Comparison of ENCODE assay signal across 9 cellular contexts in the genomic region with DNA sequence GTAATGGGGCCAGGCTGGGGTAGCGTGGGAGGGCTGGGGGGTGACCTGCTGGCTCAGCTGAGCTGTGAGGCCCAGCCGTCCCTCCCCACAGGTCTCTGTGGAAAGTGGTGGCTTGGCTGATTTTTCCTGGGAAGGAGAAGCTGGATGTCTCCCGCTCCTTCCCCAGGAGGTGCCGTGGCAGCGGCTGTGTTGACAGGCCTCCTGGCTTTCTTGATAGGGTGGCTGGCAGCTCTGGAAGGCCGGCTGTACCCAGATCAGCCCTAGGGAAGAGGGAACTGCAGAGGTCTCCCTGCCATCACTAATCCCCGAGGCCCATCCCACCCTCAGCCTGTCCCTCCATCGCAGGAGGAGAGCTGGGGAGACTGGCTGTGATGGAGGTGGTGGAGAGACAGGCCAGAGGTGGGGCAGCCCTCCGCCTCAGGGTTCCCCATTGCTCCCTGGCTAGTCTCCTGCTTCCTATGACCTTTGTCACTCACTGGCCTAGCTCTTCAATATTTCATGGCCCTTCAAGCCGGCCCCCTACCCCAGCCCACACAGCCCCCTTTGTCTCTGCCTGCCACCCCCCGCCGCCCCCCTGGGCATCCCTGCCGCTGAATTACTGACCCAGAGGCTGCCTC. TPM values are rescaled to one million over a fixed set of nuclear protein-coding genes. Genes with fewer than 3 reads are reported as not detected.
DNase-seq lines count a peak whose midpoint lies in the region; ATAC-seq and TF ChIP-seq lines count a peak whose summit lies in the region.
"Had no signal": no experiment of that assay in that cellular context is flagged by ENCODE, and none has a peak within 500 bp of the region (broad histone marks: within the 10 kb centered on the region; RNA-seq: fewer than 3 reads in every experiment).

No MANE protein-coding gene starts in this region.

- no peaks in the 10 kb centered on the region for H3K9me3 ChIP-seq in parathyroid adenoma (ENCODE audit: control insufficient read depth, low read length)

- CTCF ChIA-PET in RWPE1 (lab: Yijun Ruan, JAX): interaction anchor here (0.8 kb wide), 1 partner anchor 28 kb away, joined by 3 read pairs; no protein-coding TSS in a partner anchor

- H3K4me3 ChIP-seq in ACC112 (ENCODE audit: low read depth, low read length) (no peak overlapping the region), parathyroid adenoma (ENCODE audit: low read depth, low read length) (no peak overlapping the region)

- ATAC-seq in Right ventricle myocardium superior (ENCODE audit: poor library complexity): peak; percentile 19

- no peak overlapping the region for H3K9ac ChIP-seq in parathyroid adenoma

- peaks cover 77% of the 10 kb centered on the region for H3K79me2 ChIP-seq in ACC112 (ENCODE audit: control insufficient read depth, insufficient read depth, low read length, unreplicated experiment)
- peaks cover 58% of the 10 kb centered on the region for H3K79me2 ChIP-seq in parathyroid adenoma

- H3K4me1 ChIP-seq in ACC112 (ENCODE audit: control insufficient read depth, insufficient read depth, low read length, unreplicated experiment): peaks cover 83% of the 10 kb centered on the region
- peaks cover 85% of the 10 kb centered on the region for H3K4me1 ChIP-seq in parathyroid adenoma

- POLR2A ChIA-PET in RWPE1 (lab: Yijun Ruan, JAX; ENCODE audit: low non-redundant PET): interaction anchor here (0.6 kb wide), 1 partner anchor 608 kb away, joined by 3 read pairs; no protein-coding TSS in a partner anchor

- H3K4me2 ChIP-seq in parathyroid adenoma (ENCODE audit: low read length): peak overlapping the region; percentile 55

- H3K36me3 ChIP-seq in ACC112 (ENCODE audit: insufficient read depth, low read length) (no peaks in the 10 kb centered on the region), parathyroid adenoma (ENCODE audit: control insufficient read depth, insufficient read depth, low read length) (no peaks in the 10 kb centered on the region)

- H3K27me3 ChIP-seq in ACC112 (ENCODE audit: insufficient read depth, low read length) (no peaks in the 10 kb centered on the region), parathyroid adenoma (ENCODE audit: control insufficient read depth, insufficient read depth, low read length) (no peaks in the 10 kb centered on the region)

- DNase-seq in RWPE1 (ENCODE audit: low spot score) (no peak), Right ventricle myocardium superior (peak; percentile 71), NCI-H345 treated with DMSO at 0.1 percent for 48 hours (lab: John Stamatoyannopoulos, UW; ENCODE audit: unreplicated experiment) (no peak), DMS79 treated with DMSO at 0.1 percent for 48 hours (lab: John Stamatoyannopoulos, UW) (no peak), islet precursor cell (no peak), EL (no peak)
- DNase-seq: NCI-H345 had no signal

- intact Hi-C loops in Right ventricle myocardium superior (cut with DNase I): no loop called here

- H2AFZ ChIP-seq in ACC112 (ENCODE audit: low read length, unreplicated experiment) (no peak overlapping the region), parathyroid adenoma (no peak overlapping the region)

- H3K27ac ChIP-seq in ACC112 (ENCODE audit: low read depth, low read length): peak overlapping the region; percentile 85
- peak overlapping the region; percentile 21; the same call in 1 of the 2 replicates for H3K27ac ChIP-seq in RWPE1
- H3K27ac ChIP-seq in parathyroid adenoma: peak overlapping the region; percentile 92

- TF ChIP-seq CTCF in RWPE1 (conservative IDR thresholded peaks at IDR 0.05; ENCODE audit: low read depth) (no peak), parathyroid adenoma (IDR thresholded peaks at IDR 0.05) (no peak)

RNA-seq across cellular contexts. Expression of gene CXXC5, which starts 6.8 kb away (rescaled TPM):
- 67.3 TPM for total RNA-seq in Right ventricle myocardium superior

Comparison
In these comparisons a context has a peak if more than half of its experiments do, and no peak if none do; other contexts are left out.
1. H3K27ac ChIP-seq: peak in every context shown above with its lines; median percentile 92 in parathyroid adenoma; 85 in ACC112; 21 in RWPE1.